1 cellular context compared by ENCODE assay signal in the genomic region with DNA sequence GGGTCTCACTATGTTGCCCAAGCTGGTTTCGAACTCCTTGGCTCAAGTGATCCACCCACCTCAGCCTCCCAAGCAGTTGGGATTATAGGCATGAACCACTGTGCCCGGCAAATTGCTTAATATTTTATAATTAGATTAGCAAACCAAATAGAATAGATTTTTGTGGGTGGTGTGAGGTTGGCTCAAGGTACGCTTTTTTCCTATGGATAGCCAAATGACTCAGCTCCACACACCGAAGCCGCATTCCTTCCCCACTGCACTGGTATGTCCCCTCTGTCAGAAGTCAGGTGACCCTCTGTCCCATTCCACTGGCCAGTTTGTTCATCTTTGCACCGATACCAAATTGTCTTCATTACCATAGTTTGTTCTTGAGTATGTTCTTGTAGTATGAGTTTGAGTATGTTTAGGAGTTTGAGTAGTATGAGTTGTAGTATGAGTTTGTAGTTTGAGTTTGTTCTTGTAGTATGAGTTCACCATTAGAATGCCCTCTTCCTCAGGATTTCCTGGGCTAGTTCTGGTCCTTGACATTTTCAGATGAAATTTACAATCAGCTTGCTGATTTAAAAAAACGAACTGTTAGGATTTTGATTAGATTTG.
TF ChIP-seq lines count a peak whose summit lies in the region.

No MANE protein-coding gene starts in this region.

TF ChIP-seq in HepG2, 621 proteins besides CTCF, POLR2A, EP300 and RAD21 (continues in another document):
- TF ChIP-seq HOXA5 (CRISPR knock-in tag; IDR thresholded peaks at IDR 0.05) = no peak
- no peak for TF ChIP-seq PRDM4 (CRISPR knock-in tag; IDR thresholded peaks at IDR 0.05; ENCODE audit: borderline replicate concordance)
- TF ChIP-seq, protein P1, sequence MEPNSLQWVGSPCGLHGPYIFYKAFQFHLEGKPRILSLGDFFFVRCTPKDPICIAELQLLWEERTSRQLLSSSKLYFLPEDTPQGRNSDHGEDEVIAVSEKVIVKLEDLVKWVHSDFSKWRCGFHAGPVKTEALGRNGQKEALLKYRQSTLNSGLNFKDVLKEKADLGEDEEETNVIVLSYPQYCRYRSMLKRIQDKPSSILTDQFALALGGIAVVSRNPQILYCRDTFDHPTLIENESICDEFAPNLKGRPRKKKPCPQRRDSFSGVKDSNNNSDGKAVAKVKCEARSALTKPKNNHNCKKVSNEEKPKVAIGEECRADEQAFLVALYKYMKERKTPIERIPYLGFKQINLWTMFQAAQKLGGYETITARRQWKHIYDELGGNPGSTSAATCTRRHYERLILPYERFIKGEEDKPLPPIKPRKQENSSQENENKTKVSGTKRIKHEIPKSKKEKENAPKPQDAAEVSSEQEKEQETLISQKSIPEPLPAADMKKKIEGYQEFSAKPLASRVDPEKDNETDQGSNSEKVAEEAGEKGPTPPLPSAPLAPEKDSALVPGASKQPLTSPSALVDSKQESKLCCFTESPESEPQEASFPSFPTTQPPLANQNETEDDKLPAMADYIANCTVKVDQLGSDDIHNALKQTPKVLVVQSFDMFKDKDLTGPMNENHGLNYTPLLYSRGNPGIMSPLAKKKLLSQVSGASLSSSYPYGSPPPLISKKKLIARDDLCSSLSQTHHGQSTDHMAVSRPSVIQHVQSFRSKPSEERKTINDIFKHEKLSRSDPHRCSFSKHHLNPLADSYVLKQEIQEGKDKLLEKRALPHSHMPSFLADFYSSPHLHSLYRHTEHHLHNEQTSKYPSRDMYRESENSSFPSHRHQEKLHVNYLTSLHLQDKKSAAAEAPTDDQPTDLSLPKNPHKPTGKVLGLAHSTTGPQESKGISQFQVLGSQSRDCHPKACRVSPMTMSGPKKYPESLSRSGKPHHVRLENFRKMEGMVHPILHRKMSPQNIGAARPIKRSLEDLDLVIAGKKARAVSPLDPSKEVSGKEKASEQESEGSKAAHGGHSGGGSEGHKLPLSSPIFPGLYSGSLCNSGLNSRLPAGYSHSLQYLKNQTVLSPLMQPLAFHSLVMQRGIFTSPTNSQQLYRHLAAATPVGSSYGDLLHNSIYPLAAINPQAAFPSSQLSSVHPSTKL (CRISPR knock-in tag; IDR thresholded peaks at IDR 0.05) = 0 out of 2 replicates have a peak, but pooled peaks have one; percentile 21
- no peak for TF ChIP-seq ZNF282 (IDR thresholded peaks at IDR 0.05; ENCODE audit: partially characterized antibody)
- no peak for TF ChIP-seq RXRA (CRISPR knock-in tag; IDR thresholded peaks at IDR 0.05)
- no peak for TF ChIP-seq ZNF747 (CRISPR knock-in tag; IDR thresholded peaks at IDR 0.05; ENCODE audit: borderline replicate concordance)
- TF ChIP-seq BHLHE40 (IDR thresholded peaks at IDR 0.05; ENCODE audit: low read length) = peak; percentile 70
- peak; percentile 39; the same call in 1 of the 2 replicates for TF ChIP-seq SALL1 (CRISPR knock-in tag; IDR thresholded peaks at IDR 0.05)
- TF ChIP-seq ZMYM2 (CRISPR knock-in tag; IDR thresholded peaks at IDR 0.05) = no peak
- TF ChIP-seq ZBTB7A (CRISPR knock-in tag; IDR thresholded peaks at IDR 0.05) = no peak
- TF ChIP-seq NFATC3 (CRISPR knock-in tag; IDR thresholded peaks at IDR 0.05) = no peak
- peak; percentile 26; the same call in 1 of the 2 replicates for TF ChIP-seq RAD51 (IDR thresholded peaks at IDR 0.05; ENCODE audit: borderline replicate concordance)
- TF ChIP-seq CBX1 (IDR thresholded peaks at IDR 0.05; ENCODE audit: low read depth) = no peak
- no peak for TF ChIP-seq ZNF431 (CRISPR knock-in tag; IDR thresholded peaks at IDR 0.05; ENCODE audit: borderline replicate concordance, low read depth)
- TF ChIP-seq, protein P2, sequence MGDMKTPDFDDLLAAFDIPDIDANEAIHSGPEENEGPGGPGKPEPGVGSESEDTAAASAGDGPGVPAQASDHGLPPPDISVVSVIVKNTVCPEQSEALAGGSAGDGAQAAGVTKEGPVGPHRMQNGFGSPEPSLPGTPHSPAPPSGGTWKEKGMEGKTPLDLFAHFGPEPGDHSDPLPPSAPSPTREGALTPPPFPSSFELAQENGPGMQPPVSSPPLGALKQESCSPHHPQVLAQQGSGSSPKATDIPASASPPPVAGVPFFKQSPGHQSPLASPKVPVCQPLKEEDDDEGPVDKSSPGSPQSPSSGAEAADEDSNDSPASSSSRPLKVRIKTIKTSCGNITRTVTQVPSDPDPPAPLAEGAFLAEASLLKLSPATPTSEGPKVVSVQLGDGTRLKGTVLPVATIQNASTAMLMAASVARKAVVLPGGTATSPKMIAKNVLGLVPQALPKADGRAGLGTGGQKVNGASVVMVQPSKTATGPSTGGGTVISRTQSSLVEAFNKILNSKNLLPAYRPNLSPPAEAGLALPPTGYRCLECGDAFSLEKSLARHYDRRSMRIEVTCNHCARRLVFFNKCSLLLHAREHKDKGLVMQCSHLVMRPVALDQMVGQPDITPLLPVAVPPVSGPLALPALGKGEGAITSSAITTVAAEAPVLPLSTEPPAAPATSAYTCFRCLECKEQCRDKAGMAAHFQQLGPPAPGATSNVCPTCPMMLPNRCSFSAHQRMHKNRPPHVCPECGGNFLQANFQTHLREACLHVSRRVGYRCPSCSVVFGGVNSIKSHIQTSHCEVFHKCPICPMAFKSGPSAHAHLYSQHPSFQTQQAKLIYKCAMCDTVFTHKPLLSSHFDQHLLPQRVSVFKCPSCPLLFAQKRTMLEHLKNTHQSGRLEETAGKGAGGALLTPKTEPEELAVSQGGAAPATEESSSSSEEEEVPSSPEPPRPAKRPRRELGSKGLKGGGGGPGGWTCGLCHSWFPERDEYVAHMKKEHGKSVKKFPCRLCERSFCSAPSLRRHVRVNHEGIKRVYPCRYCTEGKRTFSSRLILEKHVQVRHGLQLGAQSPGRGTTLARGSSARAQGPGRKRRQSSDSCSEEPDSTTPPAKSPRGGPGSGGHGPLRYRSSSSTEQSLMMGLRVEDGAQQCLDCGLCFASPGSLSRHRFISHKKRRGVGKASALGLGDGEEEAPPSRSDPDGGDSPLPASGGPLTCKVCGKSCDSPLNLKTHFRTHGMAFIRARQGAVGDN (CRISPR knock-in tag; IDR thresholded peaks at IDR 0.05) = no peak
- no peak for TF ChIP-seq RFX3 (CRISPR knock-in tag; IDR thresholded peaks at IDR 0.05)
- TF ChIP-seq DPF2 (CRISPR knock-in tag; IDR thresholded peaks at IDR 0.05; ENCODE audit: borderline replicate concordance, low read depth) = no peak
- TF ChIP-seq, protein P3, sequence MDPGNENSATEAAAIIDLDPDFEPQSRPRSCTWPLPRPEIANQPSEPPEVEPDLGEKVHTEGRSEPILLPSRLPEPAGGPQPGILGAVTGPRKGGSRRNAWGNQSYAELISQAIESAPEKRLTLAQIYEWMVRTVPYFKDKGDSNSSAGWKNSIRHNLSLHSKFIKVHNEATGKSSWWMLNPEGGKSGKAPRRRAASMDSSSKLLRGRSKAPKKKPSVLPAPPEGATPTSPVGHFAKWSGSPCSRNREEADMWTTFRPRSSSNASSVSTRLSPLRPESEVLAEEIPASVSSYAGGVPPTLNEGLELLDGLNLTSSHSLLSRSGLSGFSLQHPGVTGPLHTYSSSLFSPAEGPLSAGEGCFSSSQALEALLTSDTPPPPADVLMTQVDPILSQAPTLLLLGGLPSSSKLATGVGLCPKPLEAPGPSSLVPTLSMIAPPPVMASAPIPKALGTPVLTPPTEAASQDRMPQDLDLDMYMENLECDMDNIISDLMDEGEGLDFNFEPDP (CRISPR knock-in tag; conservative IDR thresholded peaks at IDR 0.05) = no peak
- no peak for TF ChIP-seq CEBPG (CRISPR knock-in tag; IDR thresholded peaks at IDR 0.05)
- peak; percentile 59 for TF ChIP-seq ARID3A (IDR thresholded peaks at IDR 0.05; ENCODE audit: low read depth, low read length)
- TF ChIP-seq ZNF614 (CRISPR knock-in tag; IDR thresholded peaks at IDR 0.05; ENCODE audit: borderline replicate concordance) = no peak
- TF ChIP-seq AKNA (CRISPR knock-in tag; IDR thresholded peaks at IDR 0.05; ENCODE audit: borderline replicate concordance) = no peak
- TF ChIP-seq AFF4 (CRISPR knock-in tag; IDR thresholded peaks at IDR 0.05) = no peak
- no peak for TF ChIP-seq NFKBIZ (CRISPR knock-in tag; IDR thresholded peaks at IDR 0.05)
- TF ChIP-seq ZNF121 (CRISPR knock-in tag; IDR thresholded peaks at IDR 0.05) = peak; percentile 28; the same call in 1 of the 2 replicates
- TF ChIP-seq SOX6 (IDR thresholded peaks at IDR 0.05) = no peak
- TF ChIP-seq SOX6 (CRISPR knock-in tag; IDR thresholded peaks at IDR 0.05) = no peak
